ENCODE assay signal across 34 cellular contexts in genomic region chr2:147051248-147051647, GRCh38.
DNase-seq lines count a peak whose midpoint lies in the region; ATAC-seq and TF ChIP-seq lines count a peak whose summit lies in the region.
"Had no signal": no experiment of that assay in that cellular context is flagged by ENCODE, and none has a peak within 500 bp of the region (broad histone marks: within the 10 kb centered on the region; RNA-seq: fewer than 3 reads in every experiment).

No MANE protein-coding gene starts in this region.

- H3K36me3 ChIP-seq in GM23248 (ENCODE audit: low read depth) (no peaks in the 10 kb centered on the region), gastroesophageal sphincter (no peaks in the 10 kb centered on the region)
- H3K36me3 ChIP-seq: ascending aorta, BLaER1, esophagus muscularis mucosa, neutrophil, tibial artery, vagina had no signal

- H3K9me3 ChIP-seq in GM23248 (ENCODE audit: low read depth) (no peaks in the 10 kb centered on the region), gastroesophageal sphincter (no peaks in the 10 kb centered on the region), T-helper 17 cell (ENCODE audit: control insufficient read depth, low read length, poor library complexity, severe bottlenecking) (no peaks in the 10 kb centered on the region)
- H3K9me3 ChIP-seq: ascending aorta, BLaER1, esophagus muscularis mucosa, neutrophil, vagina had no signal

- no peaks in the 10 kb centered on the region for H3F3A ChIP-seq in GM23248 (ENCODE audit: insufficient read depth)

- no peaks in the 10 kb centered on the region for H3K4me1 Mint-ChIP-seq in T-helper 17 cell
- H3K4me1 Mint-ChIP-seq: activated CD4-positive, alpha-beta memory T cell treated with anti-CD3 and anti-CD28 coated beads, Interleukin-2, amount 10 ng/mL, durations not matched to agents 7 days and 5 days; naive B cell had no signal

- DNase-seq in AG08395 (ENCODE audit: low spot score) (peak; percentile 44), GM23248 (peak; percentile 66), epithelial cell of esophagus (ENCODE audit: low read depth) (peak; percentile 40), cortex of kidney (lab: John Stamatoyannopoulos, UW) (no peak), T-helper 17 cell (no peak), NCI-H82 treated with DMSO at 0.1 percent for 48 hours (lab: John Stamatoyannopoulos, UW; ENCODE audit: unreplicated experiment) (no peak)
- DNase-seq: activated CD4-positive, alpha-beta memory T cell treated with anti-CD3 and anti-CD28 coated beads, Interleukin-2, amount 10 ng/mL, durations not matched to agents 7 days and 5 days; central memory CD4-positive, alpha-beta T cell; dermis blood vessel endothelial cell; endodermal cell; glutamatergic neuron; H9; kidney; midbrain; naive B cell; NCI-H1930; NCI-H524; NK-92 treated with Interleukin-12 subunit alpha and Interleukin-12 subunit beta, amount 100 ng/mL, for 24 hours; right cardiac atrium; stimulated activated CD4-positive, alpha-beta T cell treated with anti-CD3 and anti-CD28 coated beads, Interleukin-2, amount 100 ng/mL, for 48 hours; tibial artery had no signal

- no peak overlapping the region for H2AFZ ChIP-seq in GM23248

- ATAC-seq in gastroesophageal sphincter = peak; percentile 31
- no peak for ATAC-seq in T-helper 17 cell
- ATAC-seq in GM21367 (IDR thresholded peaks at IDR 0.05; ENCODE audit: unreplicated experiment) = no peak
- ATAC-seq: activated CD4-positive, CD25-positive, alpha-beta regulatory T cell treated with anti-CD3 and anti-CD28 coated beads, Interleukin-2, amount 50 U/mL, for 24 hours; activated naive CD4-positive, alpha-beta T cell treated with anti-CD3 and anti-CD28 coated beads, Interleukin-2, amount 50 U/mL, for 72 hours; K562; right cardiac atrium; Right ventricle myocardium inferior; SK-N-SH treated with all-trans-retinoic acid at 6 μM for 48 hours had no signal

- no peaks in the 10 kb centered on the region for H4K20me1 ChIP-seq in GM23248 (ENCODE audit: insufficient read depth)
- H4K20me1 ChIP-seq: BLaER1 had no signal

- H3K27me3 Mint-ChIP-seq in T-helper 17 cell = no peaks in the 10 kb centered on the region
- H3K27me3 Mint-ChIP-seq: naive B cell had no signal

- H3K79me2 ChIP-seq in GM23248 (ENCODE audit: insufficient read depth) = no peaks in the 10 kb centered on the region

- H3K27ac ChIP-seq in GM23248 (no peak overlapping the region), gastroesophageal sphincter (no peak overlapping the region)
- H3K27ac ChIP-seq: ascending aorta, BLaER1, esophagus muscularis mucosa, neutrophil, tibial artery, vagina had no signal

- no peaks in the 10 kb centered on the region for H3K9me2 ChIP-seq in GM23248 (ENCODE audit: insufficient read depth)

- H3K36me3 Mint-ChIP-seq in T-helper 17 cell (ENCODE audit: low read depth) = no peaks in the 10 kb centered on the region
- H3K36me3 Mint-ChIP-seq: activated naive CD4-positive, alpha-beta T cell treated with anti-CD3 and anti-CD28 coated beads, Interleukin-2, amount 50 U/mL, for 72 hours; naive B cell had no signal

- peak overlapping the region; percentile 3 for H3K4me2 ChIP-seq in GM23248 (ENCODE audit: unreplicated experiment)
- H3K4me2 ChIP-seq: BLaER1 had no signal

- no peaks in the 10 kb centered on the region for H3K27me3 ChIP-seq in GM23248 (replicated peaks; ENCODE audit: insufficient read depth)
- H3K27me3 ChIP-seq in gastroesophageal sphincter = no peaks in the 10 kb centered on the region
- H3K27me3 ChIP-seq: ascending aorta, BLaER1, esophagus muscularis mucosa, neutrophil, tibial artery, vagina had no signal

- H3K4me1 ChIP-seq in GM23248 (ENCODE audit: insufficient read depth) = peaks cover 8% of the 10 kb centered on the region
- H3K4me1 ChIP-seq in gastroesophageal sphincter = peaks cover 0 to 9% (median 0%) of the 10 kb centered on the region in 3 donors
- H3K4me1 ChIP-seq: ascending aorta, BLaER1 had no signal

- TF ChIP-seq EP300 in gastroesophageal sphincter (IDR thresholded peaks at IDR 0.05) = no peak

- no peak overlapping the region for H3K9ac ChIP-seq in GM23248
- H3K9ac ChIP-seq: BLaER1 had no signal

- no peak for TF ChIP-seq POLR2A in gastroesophageal sphincter (IDR thresholded peaks at IDR 0.05)

- TF ChIP-seq CTCF in epithelial cell of esophagus (IDR thresholded peaks at IDR 0.05; ENCODE audit: insufficient read depth, low read depth, low read length, missing control alignments) (no peak), gastroesophageal sphincter (IDR thresholded peaks at IDR 0.05) (no peak)

- in situ Hi-C loops in GM23248 (cut with MboI) = no loop called here

- H3K4me3 Mint-ChIP-seq in T-helper 17 cell = no peak overlapping the region
- H3K4me3 Mint-ChIP-seq: activated CD4-positive, alpha-beta memory T cell treated with anti-CD3 and anti-CD28 coated beads, Interleukin-2, amount 10 ng/mL, durations not matched to agents 7 days and 5 days; endodermal cell; H9; naive B cell; T-helper 1 cell treated with Interleukin-12 subunit alpha and Interleukin-12 subunit beta and Interleukin-4 antibody, amounts not matched to agents 30 μg/mL and 1 μg/mL, for 36 hours had no signal

- H3K4me3 ChIP-seq in GM23248 (no peak overlapping the region), epithelial cell of esophagus (ENCODE audit: low read length) (no peak overlapping the region), gastroesophageal sphincter (no peak overlapping the region)
- H3K4me3 ChIP-seq: ascending aorta, BLaER1, esophagus muscularis mucosa, K562, tibial artery, vagina had no signal

- H3K27ac Mint-ChIP-seq in T-helper 17 cell = no peak overlapping the region
- H3K27ac Mint-ChIP-seq: activated CD4-positive, alpha-beta memory T cell treated with anti-CD3 and anti-CD28 coated beads, Interleukin-2, amount 10 ng/mL, durations not matched to agents 7 days and 5 days; activated naive CD4-positive, alpha-beta T cell treated with anti-CD3 and anti-CD28 coated beads, Interleukin-2, amount 50 U/mL, for 72 hours; endodermal cell; H9; naive B cell; T-helper 1 cell treated with Interleukin-12 subunit alpha and Interleukin-12 subunit beta and Interleukin-4 antibody, amounts not matched to agents 30 μg/mL and 1 μg/mL, for 36 hours had no signal

Comparison
In these comparisons a context has a peak if more than half of its experiments do, and no peak if none do; other contexts are left out.
1. DNase-seq: peak in AG08395 (single experiment), GM23248 (single experiment) and epithelial cell of esophagus (single experiment); none in cortex of kidney (single experiment), T-helper 17 cell (0 of 3) and NCI-H82 treated with DMSO at 0.1 percent for 48 hours (single experiment).